Comparison of ENCODE assay signal across 1 cellular context in genomic region chr6:120302041-120302440, GRCh38.
TF ChIP-seq lines count a peak whose summit lies in the region.

No MANE protein-coding gene starts in this region.

TF ChIP-seq in H1, 55 proteins besides CTCF, POLR2A, EP300 and RAD21:
- TF ChIP-seq SIRT6 (IDR thresholded peaks at IDR 0.05; ENCODE audit: low read length) (no peak), KDM5A (IDR thresholded peaks at IDR 0.05; ENCODE audit: low read length) (no peak), CHD2 (IDR thresholded peaks at IDR 0.05; ENCODE audit: low read length) (no peak), SP4 (IDR thresholded peaks at IDR 0.05; ENCODE audit: low read length) (no peak), POU5F1 (IDR thresholded peaks at IDR 0.05; ENCODE audit: low read depth, low read length) (no peak), BCL11A (IDR thresholded peaks at IDR 0.05; ENCODE audit: low read depth in 2 of 2, low read length in 2 of 2) (no peak), ZNF274 (IDR thresholded peaks at IDR 0.05; ENCODE audit: borderline replicate concordance, extremely low read depth, low read length) (no peak), FOSL1 (IDR thresholded peaks at IDR 0.05; ENCODE audit: insufficient read depth, low read depth, low read length) (no peak), JUND (IDR thresholded peaks at IDR 0.05; ENCODE audit: low read length) (no peak), SIN3A (conservative IDR thresholded peaks at IDR 0.05 in 1 of 2, IDR thresholded peaks at IDR 0.05 in 1 of 2; ENCODE audit: low read depth in 1 of 2, low read length in 2 of 2) (no peak), KDM4A (IDR thresholded peaks at IDR 0.05; ENCODE audit: low read depth, low read length, severe bottlenecking) (no peak), TAF7 (optimal IDR thresholded peaks at IDR 0.05; ENCODE audit: borderline replicate concordance, low read depth, low read length) (no peak), YY1 (IDR thresholded peaks at IDR 0.05; ENCODE audit: low read depth, low read length) (no peak), TAF1 (IDR thresholded peaks at IDR 0.05; ENCODE audit: low read depth, low read length) (no peak), CBX8 (IDR thresholded peaks at IDR 0.05; ENCODE audit: borderline replicate concordance, low read depth, low read length) (no peak), NANOG (IDR thresholded peaks at IDR 0.05; ENCODE audit: insufficient read depth, low read depth, low read length, poor library complexity, severe bottlenecking) (no peak), EGR1 (IDR thresholded peaks at IDR 0.05; ENCODE audit: borderline replicate concordance, low read depth, low read length) (no peak)
- TF ChIP-seq, protein P1, sequence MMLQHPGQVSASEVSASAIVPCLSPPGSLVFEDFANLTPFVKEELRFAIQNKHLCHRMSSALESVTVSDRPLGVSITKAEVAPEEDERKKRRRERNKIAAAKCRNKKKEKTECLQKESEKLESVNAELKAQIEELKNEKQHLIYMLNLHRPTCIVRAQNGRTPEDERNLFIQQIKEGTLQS (IDR thresholded peaks at IDR 0.05; ENCODE audit: insufficient read depth, low read depth, low read length), result no peak
